In the genomic region with DNA sequence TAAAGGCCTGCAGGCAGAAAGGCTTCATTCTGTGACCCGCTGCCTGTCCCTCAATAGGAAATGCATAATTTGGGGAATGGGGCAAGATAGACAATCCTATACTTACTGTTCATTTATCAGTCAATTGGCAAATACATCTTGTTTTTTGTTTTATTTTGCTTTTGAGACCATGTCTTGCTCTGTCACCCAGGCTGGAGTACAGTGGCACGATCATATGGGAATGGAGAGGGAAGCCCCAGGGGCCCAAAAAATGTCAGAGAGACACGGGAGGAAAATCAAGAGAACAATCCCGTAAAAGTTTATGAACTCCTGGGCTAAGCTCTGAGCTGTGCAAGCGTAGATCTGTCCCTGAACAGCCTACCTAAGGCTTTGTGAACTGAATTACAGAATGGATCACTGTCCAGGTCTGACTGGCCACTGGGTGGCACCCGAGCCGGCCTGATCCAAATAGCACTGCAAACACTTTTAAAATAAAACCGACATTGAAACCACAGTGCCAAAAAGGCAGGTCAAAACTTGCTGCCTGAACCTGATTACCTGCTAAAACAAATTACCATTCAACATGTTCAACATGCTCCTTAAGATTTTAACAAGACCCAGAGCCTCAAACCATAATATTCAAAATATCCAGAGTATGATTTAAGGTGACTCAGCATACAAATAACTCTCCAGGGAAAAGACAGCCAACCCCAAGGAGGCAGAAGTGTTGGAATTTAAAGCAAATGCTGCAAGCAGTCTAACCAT, we compare ENCODE assay signal across 10 cellular contexts. TPM values are rescaled to one million over a fixed set of nuclear protein-coding genes. Genes with fewer than 3 reads are reported as not detected.
DNase-seq lines count a peak whose midpoint lies in the region; ATAC-seq, FAIRE-seq and TF ChIP-seq lines count a peak whose summit lies in the region.
"Had no signal": no experiment of that assay in that cellular context is flagged by ENCODE, and none has a peak within 500 bp of the region (broad histone marks: within the 10 kb centered on the region; RNA-seq: fewer than 3 reads in every experiment).

No MANE protein-coding gene starts in this region.

- H3K4me1 ChIP-seq in BLaER1 treated with 17β-estradiol and CSF1 and Interleukin-3, amounts not matched to agents 10 nM and 100 nM = peaks cover 0 to 19% (median 14%) of the 10 kb centered on the region in 10 experiments; a peak in 17 of 20 replicates

- no peaks in the 10 kb centered on the region for H3K9me3 Mint-ChIP-seq in neural crest cell
- H3K9me3 Mint-ChIP-seq: IgD-negative memory B cell had no signal

- TF ChIP-seq CTCF in fibroblast of pulmonary artery (IDR thresholded peaks at IDR 0.05; ENCODE audit: low read length, missing control alignments) = peak; percentile 77
- TF ChIP-seq CTCF in neural crest cell (conservative IDR thresholded peaks at IDR 0.05) = peak; percentile 89

- peak overlapping the region in 1 of 11 experiments; percentile 8; a peak in 2 of 22 replicates for H3K27ac ChIP-seq in BLaER1 treated with 17β-estradiol and CSF1 and Interleukin-3, amounts not matched to agents 10 nM and 100 nM

- peaks cover 0 to 12% (median 0%) of the 10 kb centered on the region in 11 experiments; a peak in 3 of 22 replicates for H4K20me1 ChIP-seq in BLaER1 treated with 17β-estradiol and CSF1 and Interleukin-3, amounts not matched to agents 10 nM and 100 nM

- peak overlapping the region in 2 of 11 experiments; percentile 2 to 45; a peak in 3 of 22 replicates for H3K9ac ChIP-seq in BLaER1 treated with 17β-estradiol and CSF1 and Interleukin-3, amounts not matched to agents 10 nM and 100 nM

- peaks cover 6% of the 10 kb centered on the region for H3K4me1 Mint-ChIP-seq in neural crest cell

- no peaks in the 10 kb centered on the region for H3K27me3 ChIP-seq in BLaER1 treated with 17β-estradiol and CSF1 and Interleukin-3, amounts not matched to agents 10 nM and 100 nM

- no peak overlapping the region for H3K27ac Mint-ChIP-seq in neural crest cell (ENCODE audit: unreplicated experiment)

- no peak for TF ChIP-seq POLR2A in H54 (IDR thresholded peaks at IDR 0.05; ENCODE audit: low read depth, low read length)

- no peak overlapping the region for H3K4me3 Mint-ChIP-seq in neural crest cell
- H3K4me3 Mint-ChIP-seq: IgD-negative memory B cell had no signal

- H3K4me3 ChIP-seq in BLaER1 treated with 17β-estradiol and CSF1 and Interleukin-3, amounts not matched to agents 10 nM and 100 nM = no peak overlapping the region
- H3K4me3 ChIP-seq in fibroblast of pulmonary artery (replicated peaks; ENCODE audit: low read depth, low read length) = no peak overlapping the region

- peaks cover 2% of the 10 kb centered on the region for H3K36me3 Mint-ChIP-seq in neural crest cell (ENCODE audit: low read depth)

- H3K4me2 ChIP-seq in BLaER1 treated with 17β-estradiol and CSF1 and Interleukin-3, amounts not matched to agents 10 nM and 100 nM = peak overlapping the region in 9 of 11 experiments; percentile 1 to 47 (median 27); a peak in 9 of 22 replicates

- no peaks in the 10 kb centered on the region for H3K9me3 ChIP-seq in BLaER1 treated with 17β-estradiol and CSF1 and Interleukin-3, amounts not matched to agents 10 nM and 100 nM (replicated peaks in 1 of 11)

- DNase-seq in H54 (ENCODE audit: insufficient read length, low spot score) (peak; percentile 39), NCI-H748 (lab: John Stamatoyannopoulos, UW; ENCODE audit: unreplicated experiment) (peak; percentile 38), activated T-helper 1 cell treated with Interleukin-2 at 50 U/mL for 16 hours (ENCODE audit: low read depth) (peak; percentile 18), fibroblast of pulmonary artery (ENCODE audit: low read depth) (peak; percentile 69), neural crest cell (ENCODE audit: low read depth, low spot score) (peak; percentile 42)

- peak; percentile 33 for FAIRE-seq in H54 (lab: Jason Lieb, UNC)

- ATAC-seq in GM21529 (IDR thresholded peaks at IDR 0.05; ENCODE audit: unreplicated experiment) (no peak), HG03139 (IDR thresholded peaks at IDR 0.05; ENCODE audit: unreplicated experiment) (no peak)

- peaks cover 13 to 49% (median 37%) of the 10 kb centered on the region in 11 experiments for H3K36me3 ChIP-seq in BLaER1 treated with 17β-estradiol and CSF1 and Interleukin-3, amounts not matched to agents 10 nM and 100 nM

- no peaks in the 10 kb centered on the region for H3K27me3 Mint-ChIP-seq in neural crest cell (ENCODE audit: low read depth)
- H3K27me3 Mint-ChIP-seq: IgD-negative memory B cell had no signal

RNA-seq across cellular contexts. Expression of a gene that starts 11.8 kb away (rescaled TPM):
- 37.5 and 37.7 TPM in 2 replicates for total RNA-seq in neural crest cell

RNA-seq across cellular contexts. Expression of a gene that starts 17.3 kb away (rescaled TPM):
- 203 and 217 TPM in 2 replicates for total RNA-seq in neural crest cell

RNA-seq across cellular contexts. Expression of a gene that starts 30.5 kb away (rescaled TPM):
- 629 and 669 TPM in 2 replicates for total RNA-seq in neural crest cell

RNA-seq across cellular contexts. Expression of a gene that starts 35.0 kb away (rescaled TPM):
- total RNA-seq in neural crest cell = 8.6 and 8.7 TPM in 2 replicates
- total RNA-seq: pulmonary artery endothelial cell had no signal

RNA-seq across cellular contexts. Expression of a gene that starts 36.7 kb away (rescaled TPM):
- total RNA-seq in neural crest cell = 4.7 and 4.9 TPM in 2 replicates

Comparison
In these comparisons a context has a peak if more than half of its experiments do, and no peak if none do; other contexts are left out.
1. DNase-seq: peak in every context shown above with its lines; median percentile 69 in fibroblast of pulmonary artery; 42 in neural crest cell; 39 in H54; 38 in NCI-H748; 18 in activated T-helper 1 cell treated with Interleukin-2 at 50 U/mL for 16 hours.